In the genomic region with DNA sequence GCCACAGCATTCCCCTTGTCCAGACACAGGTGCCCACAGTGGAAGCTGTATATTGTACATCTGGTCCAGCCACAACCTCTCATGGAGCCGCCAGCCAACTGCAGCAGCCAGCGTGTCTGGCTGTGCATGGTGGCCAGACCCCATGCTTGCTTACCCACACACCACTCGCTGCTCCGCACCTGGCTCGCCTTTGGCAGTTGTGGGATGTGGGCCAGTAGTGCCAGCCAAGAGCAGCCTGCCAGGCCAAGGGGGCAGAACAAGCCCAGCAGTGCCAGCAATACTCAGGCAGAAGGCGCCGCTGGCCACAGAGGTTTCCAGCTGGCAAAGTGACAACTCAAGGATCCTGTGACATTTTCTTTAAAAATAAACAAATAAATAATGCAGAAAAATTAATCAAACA, we compare ENCODE assay signal across 17 cellular contexts. TPM values are rescaled to one million over a fixed set of nuclear protein-coding genes. Genes with fewer than 3 reads are reported as not detected.
DNase-seq lines count a peak whose midpoint lies in the region; FAIRE-seq and TF ChIP-seq lines count a peak whose summit lies in the region.
"Had no signal": no experiment of that assay in that cellular context is flagged by ENCODE, and none has a peak within 500 bp of the region (broad histone marks: within the 10 kb centered on the region; RNA-seq: fewer than 3 reads in every experiment).

No MANE protein-coding gene starts in this region.

- no peak overlapping the region for H3K9ac ChIP-seq in colonic mucosa (ENCODE audit: low read depth in 2 of 2, low read length in 2 of 2)

- peak overlapping the region in 1 of 5 experiments; percentile 54 for H3K4me3 Mint-ChIP-seq in brain

- H3K27ac Mint-ChIP-seq in brain, result peak overlapping the region in 4 of 5 experiments; percentile 45 to 76 (median 64)

- TF ChIP-seq CTCF in BE2C (IDR thresholded peaks at IDR 0.05; ENCODE audit: low read depth, low read length) (no peak), brain (conservative IDR thresholded peaks at IDR 0.05) (no peak), colonic mucosa (IDR thresholded peaks at IDR 0.05) (no peak)

- H3K27ac ChIP-seq in colonic mucosa, result no peak overlapping the region

- H3K36me3 ChIP-seq in BE2C (no peaks in the 10 kb centered on the region), colonic mucosa (no peaks in the 10 kb centered on the region)

- DNase-seq in BE2C, result peak; percentile 20
- peak; percentile 49 for DNase-seq in NCI-H1105 (lab: John Stamatoyannopoulos, UW)
- DNase-seq in mucosa of gallbladder (ENCODE audit: low spot score), result peak; percentile 17
- DNase-seq in GM19239 (ENCODE audit: insufficient read length, low spot score), result no peak
- DNase-seq in GM03348 (ENCODE audit: low spot score), result no peak
- DNase-seq in colonic mucosa, result no peak
- no peak for DNase-seq in AML-193 (lab: John Stamatoyannopoulos, UW)
- DNase-seq: ACHN; activated CD4-positive, alpha-beta T cell treated with anti-CD3 and anti-CD28 coated beads, Interleukin-2, amount 50 U/mL, for 4 hours; activated naive CD4-positive, alpha-beta T cell treated with anti-CD3 and anti-CD28 coated beads, Interleukin-2, amount 50 U/mL, for 16 hours; activated T-cell treated with anti-CD3 and anti-CD28 coated beads, Interleukin-2, amount 50 U/mL, for 1 hour; effector CD4-positive, alpha-beta T cell; H7; NCI-H1436; stimulated activated naive CD8-positive, alpha-beta T cell treated with anti-CD3 and anti-CD28 coated beads, Interleukin-15, Interleukin-2, amounts not matched to agents 100 U/mL and 50 U/mL, for 24 hours had no signal

- intact Hi-C loops in colonic mucosa (cut with DNase I), result no loop called here

- peaks cover 12% of the 10 kb centered on the region for H3K4me1 Mint-ChIP-seq in brain

- H3K9me3 ChIP-seq in BE2C (no peaks in the 10 kb centered on the region), colonic mucosa (no peaks in the 10 kb centered on the region)

- no peak for FAIRE-seq in GM19239 (lab: Jason Lieb, UNC)
- FAIRE-seq: GM12891 had no signal

- H3K4me3 ChIP-seq in BE2C (ENCODE audit: low read depth, low read length), result no peak overlapping the region
- H3K4me3 ChIP-seq in colonic mucosa, result no peak overlapping the region

- H3K4me1 ChIP-seq in BE2C, result no peaks in the 10 kb centered on the region; the same call in 1 of the 2 replicates
- H3K4me1 ChIP-seq in colonic mucosa, result no peaks in the 10 kb centered on the region

- H3K36me3 Mint-ChIP-seq in brain, result no peaks in the 10 kb centered on the region

- H3K27me3 ChIP-seq in BE2C (no peaks in the 10 kb centered on the region), colonic mucosa (no peaks in the 10 kb centered on the region)

- H3K9me3 Mint-ChIP-seq in brain, result peaks cover 0 to 24% (median 0%) of the 10 kb centered on the region in 5 experiments

- peaks cover 8% of the 10 kb centered on the region for H3K27me3 Mint-ChIP-seq in brain

RNA-seq across cellular contexts. Expression of a gene that starts 11.7 kb away (rescaled TPM):
- 15.3 TPM for polyA plus RNA-seq in BE2C (2012; ENCODE audit: insufficient read depth, insufficient read length, low read depth)
- polyA plus RNA-seq in brain (ENCODE audit: insufficient read depth, low read depth, low replicate concordance), result 5.9 TPM
- total RNA-seq in mucosa of gallbladder (24.0 TPM), colonic mucosa (10 to 100 TPM; 16.4 to 23.1 TPM)

Comparison
In these comparisons a context has a peak if more than half of its experiments do, and no peak if none do; other contexts are left out.
1. DNase-seq: peak in BE2C (single experiment), NCI-H1105 (single experiment) and mucosa of gallbladder (single experiment); none in GM19239 (single experiment), GM03348 (single experiment), colonic mucosa (single experiment) and AML-193 (0 of 2).